15 cellular contexts compared by ENCODE assay signal in the genomic region with DNA sequence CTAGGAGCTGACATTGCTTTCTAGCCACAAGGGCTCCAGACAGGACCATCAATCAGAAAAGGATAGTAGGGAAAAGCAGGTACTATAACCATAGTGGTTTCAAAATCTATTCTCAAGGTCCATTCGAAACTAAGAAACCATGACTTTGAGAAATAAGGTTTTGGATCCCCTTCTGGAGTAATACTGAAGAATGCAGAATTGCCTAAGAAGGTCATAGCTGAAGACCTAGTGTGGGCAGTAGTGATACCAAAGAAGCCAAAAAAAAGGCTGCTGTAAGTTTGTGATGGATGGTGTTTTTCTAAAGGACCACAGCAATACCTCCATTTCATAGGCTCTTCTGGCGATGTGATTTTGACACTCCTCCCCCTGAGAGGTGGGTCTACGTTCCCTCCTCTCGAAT.
DNase-seq lines count a peak whose midpoint lies in the region; ATAC-seq and TF ChIP-seq lines count a peak whose summit lies in the region.
"Had no signal": no experiment of that assay in that cellular context is flagged by ENCODE, and none has a peak within 500 bp of the region (broad histone marks: within the 10 kb centered on the region; RNA-seq: fewer than 3 reads in every experiment).

No MANE protein-coding gene starts in this region.

- no peak overlapping the region for H3K4me3 Mint-ChIP-seq in activated CD8-positive, alpha-beta T cell treated with anti-CD3 and anti-CD28 coated beads for 36 hours
- H3K4me3 Mint-ChIP-seq in activated CD8-positive, alpha-beta T cell treated with anti-CD3 and anti-CD28 coated beads, Interleukin-2, amount 10 ng/mL, durations not matched to agents 7 days and 5 days = no peak overlapping the region
- H3K4me3 Mint-ChIP-seq in GM23338 = no peak overlapping the region
- no peak overlapping the region for H3K4me3 Mint-ChIP-seq in T-helper 17 cell
- H3K4me3 Mint-ChIP-seq in nephron = no peak overlapping the region

- no peaks in the 10 kb centered on the region for H3K9me3 Mint-ChIP-seq in activated CD8-positive, alpha-beta T cell treated with anti-CD3 and anti-CD28 coated beads for 36 hours
- no peaks in the 10 kb centered on the region for H3K9me3 Mint-ChIP-seq in activated CD8-positive, alpha-beta T cell treated with anti-CD3 and anti-CD28 coated beads, Interleukin-2, amount 10 ng/mL, durations not matched to agents 7 days and 5 days (ENCODE audit: insufficient read depth)
- H3K9me3 Mint-ChIP-seq in GM23338 (no peaks in the 10 kb centered on the region), nephron (no peaks in the 10 kb centered on the region)

- intact Hi-C loops in activated CD8-positive, alpha-beta T cell treated with anti-CD3 and anti-CD28 coated beads for 36 hours (cut with micrococcal nuclease) = no loop called here
- intact Hi-C loops in left ventricle myocardium inferior (cut with micrococcal nuclease) = no loop called here

- no peaks in the 10 kb centered on the region for H4K20me1 ChIP-seq in GM23338 (replicated peaks; ENCODE audit: insufficient read depth)

- POLR2A ChIA-PET in activated CD8-positive, alpha-beta T cell treated with anti-CD3 and anti-CD28 coated beads for 36 hours (lab: Charles Lee) = no interaction called here
- POLR2A ChIA-PET in activated CD8-positive, alpha-beta T cell treated with anti-CD3 and anti-CD28 coated beads, Interleukin-2, amount 10 ng/mL, durations not matched to agents 7 days and 5 days (lab: Charles Lee) = no interaction called here

- H3K4me3 ChIP-seq in GM23338 = 0 out of 2 replicates have a peak overlapping the region, but pooled peaks have one; percentile 12
- no peak overlapping the region for H3K4me3 ChIP-seq in left ventricle myocardium inferior
- H3K4me3 ChIP-seq: uterus had no signal

- H3K27ac Mint-ChIP-seq in activated CD8-positive, alpha-beta T cell treated with anti-CD3 and anti-CD28 coated beads for 36 hours = no peak overlapping the region
- H3K27ac Mint-ChIP-seq in activated CD8-positive, alpha-beta T cell treated with anti-CD3 and anti-CD28 coated beads, Interleukin-2, amount 10 ng/mL, durations not matched to agents 7 days and 5 days = no peak overlapping the region
- H3K27ac Mint-ChIP-seq in GM23338 = peak overlapping the region; percentile 59
- peak overlapping the region; percentile 8 for H3K27ac Mint-ChIP-seq in T-helper 17 cell
- H3K27ac Mint-ChIP-seq in nephron = peak overlapping the region; percentile 83 to 95 (median 84)

- H3K4me1 Mint-ChIP-seq in activated CD8-positive, alpha-beta T cell treated with anti-CD3 and anti-CD28 coated beads for 36 hours (ENCODE audit: low read depth) = peaks cover 66% of the 10 kb centered on the region
- peaks cover 25% of the 10 kb centered on the region for H3K4me1 Mint-ChIP-seq in activated CD8-positive, alpha-beta T cell treated with anti-CD3 and anti-CD28 coated beads, Interleukin-2, amount 10 ng/mL, durations not matched to agents 7 days and 5 days (ENCODE audit: low read depth)
- peaks cover 65% of the 10 kb centered on the region for H3K4me1 Mint-ChIP-seq in GM23338
- peaks cover 30% of the 10 kb centered on the region for H3K4me1 Mint-ChIP-seq in T-helper 17 cell
- H3K4me1 Mint-ChIP-seq in nephron = peaks cover 47% of the 10 kb centered on the region

- no peak for DNase-seq in activated CD8-positive, alpha-beta T cell treated with anti-CD3 and anti-CD28 coated beads for 36 hours
- no peak for DNase-seq in activated CD8-positive, alpha-beta T cell treated with anti-CD3 and anti-CD28 coated beads, Interleukin-2, amount 10 ng/mL, durations not matched to agents 7 days and 5 days
- DNase-seq in GM23338 (ENCODE audit: low spot score) (no peak), T-helper 17 cell (no peak), left ventricle myocardium inferior (no peak)
- DNase-seq: DMS79; erythroblast; NCI-H1417 treated with DMSO at 0.1 percent for 48 hours; NCI-H2171; stimulated activated CD4-positive, alpha-beta T cell treated with anti-CD3 and anti-CD28 coated beads, Interleukin-12 subunit alpha, Interleukin-12 subunit beta, amount 100 ng/mL, for 4 hours; stimulated activated naive CD4-positive, alpha-beta T cell; uterus had no signal

- peak overlapping the region; percentile 52; the same call in 1 of the 2 replicates for H3K4me2 ChIP-seq in GM23338

- TF ChIP-seq CTCF in activated CD8-positive, alpha-beta T cell treated with anti-CD3 and anti-CD28 coated beads for 36 hours (IDR thresholded peaks at IDR 0.05) = no peak
- no peak for TF ChIP-seq CTCF in GM23338 (conservative IDR thresholded peaks at IDR 0.05; ENCODE audit: low read depth in 2 of 2)
- no peak for TF ChIP-seq CTCF in nephron (IDR thresholded peaks at IDR 0.05; ENCODE audit: unreplicated experiment in 3 of 3)
- TF ChIP-seq CTCF in left ventricle myocardium inferior (IDR thresholded peaks at IDR 0.05; ENCODE audit: borderline replicate concordance) = no peak

- no peaks in the 10 kb centered on the region for H3K27me3 Mint-ChIP-seq in activated CD8-positive, alpha-beta T cell treated with anti-CD3 and anti-CD28 coated beads for 36 hours
- no peaks in the 10 kb centered on the region for H3K27me3 Mint-ChIP-seq in activated CD8-positive, alpha-beta T cell treated with anti-CD3 and anti-CD28 coated beads, Interleukin-2, amount 10 ng/mL, durations not matched to agents 7 days and 5 days (ENCODE audit: low read depth)
- H3K27me3 Mint-ChIP-seq in GM23338 (ENCODE audit: insufficient read depth, low read depth, poor library complexity) (peaks cover 9% of the 10 kb centered on the region), T-helper 17 cell (no peaks in the 10 kb centered on the region), nephron (ENCODE audit: low read depth) (no peaks in the 10 kb centered on the region)

- peaks cover 8% of the 10 kb centered on the region; the same call in 1 of the 2 replicates for H3F3A ChIP-seq in GM23338 (replicated peaks; ENCODE audit: low read depth)

- H3K36me3 ChIP-seq in GM23338 (ENCODE audit: insufficient read depth) (no peaks in the 10 kb centered on the region), left ventricle myocardium inferior (no peaks in the 10 kb centered on the region)
- H3K36me3 ChIP-seq: uterus had no signal

- H3K27me3 ChIP-seq in GM23338 (ENCODE audit: insufficient read depth) (no peaks in the 10 kb centered on the region), left ventricle myocardium inferior (ENCODE audit: low read depth) (no peaks in the 10 kb centered on the region)
- H3K27me3 ChIP-seq: uterus had no signal

- peak overlapping the region; percentile 95 for H3K27ac ChIP-seq in GM23338 (ENCODE audit: low read depth)
- H3K27ac ChIP-seq in left ventricle myocardium inferior (replicated peaks) = no peak overlapping the region
- H3K27ac ChIP-seq: uterus had no signal

- H3K4me1 ChIP-seq in GM23338 (ENCODE audit: insufficient read depth) (peaks cover 48% of the 10 kb centered on the region), left ventricle myocardium inferior (peaks cover 5% of the 10 kb centered on the region)
- H3K4me1 ChIP-seq: uterus had no signal

- 0 out of 2 replicates have a peak, but pooled peaks cover 4% of the 10 kb centered on the region for H3K9me2 ChIP-seq in GM23338 (ENCODE audit: insufficient read depth)

- ATAC-seq in activated CD8-positive, alpha-beta T cell treated with anti-CD3 and anti-CD28 coated beads for 36 hours = peak; percentile 18
- ATAC-seq in activated CD8-positive, alpha-beta T cell treated with anti-CD3 and anti-CD28 coated beads, Interleukin-2, amount 10 ng/mL, durations not matched to agents 7 days and 5 days = no peak
- ATAC-seq in GM23338 = no peak
- no peak for ATAC-seq in T-helper 17 cell
- ATAC-seq in HG03159 (IDR thresholded peaks at IDR 0.05; ENCODE audit: unreplicated experiment) = no peak
- no peak for ATAC-seq in HG02970 (IDR thresholded peaks at IDR 0.05; ENCODE audit: low FRiP score, unreplicated experiment)

- no peak overlapping the region for H2AFZ ChIP-seq in GM23338

- no peaks in the 10 kb centered on the region for H3K79me2 ChIP-seq in GM23338 (replicated peaks; ENCODE audit: insufficient read depth)

- CTCF ChIA-PET in activated CD8-positive, alpha-beta T cell treated with anti-CD3 and anti-CD28 coated beads for 36 hours (lab: Charles Lee) = no interaction called here
- CTCF ChIA-PET in activated CD8-positive, alpha-beta T cell treated with anti-CD3 and anti-CD28 coated beads, Interleukin-2, amount 10 ng/mL, durations not matched to agents 7 days and 5 days (lab: Charles Lee) = no interaction called here

- peaks cover 27% of the 10 kb centered on the region for H3K36me3 Mint-ChIP-seq in activated CD8-positive, alpha-beta T cell treated with anti-CD3 and anti-CD28 coated beads for 36 hours (ENCODE audit: low read depth)
- H3K36me3 Mint-ChIP-seq in activated CD8-positive, alpha-beta T cell treated with anti-CD3 and anti-CD28 coated beads, Interleukin-2, amount 10 ng/mL, durations not matched to agents 7 days and 5 days (ENCODE audit: low read depth) = peaks cover 24% of the 10 kb centered on the region
- H3K36me3 Mint-ChIP-seq in GM23338 (ENCODE audit: low read depth) = no peaks in the 10 kb centered on the region
- peaks cover 3% of the 10 kb centered on the region for H3K36me3 Mint-ChIP-seq in T-helper 17 cell (ENCODE audit: low read depth)
- H3K36me3 Mint-ChIP-seq in nephron (ENCODE audit: low read depth) = peaks cover 4% of the 10 kb centered on the region

- H3K9me3 ChIP-seq in T-helper 17 cell (ENCODE audit: control insufficient read depth, low read length, poor library complexity, severe bottlenecking) (no peaks in the 10 kb centered on the region), left ventricle myocardium inferior (replicated peaks) (no peaks in the 10 kb centered on the region)
- H3K9me3 ChIP-seq: uterus had no signal

TF ChIP-seq in GM23338, 12 proteins besides CTCF, POLR2A, EP300 and RAD21 (continues in another document):
- TF ChIP-seq, protein P1, sequence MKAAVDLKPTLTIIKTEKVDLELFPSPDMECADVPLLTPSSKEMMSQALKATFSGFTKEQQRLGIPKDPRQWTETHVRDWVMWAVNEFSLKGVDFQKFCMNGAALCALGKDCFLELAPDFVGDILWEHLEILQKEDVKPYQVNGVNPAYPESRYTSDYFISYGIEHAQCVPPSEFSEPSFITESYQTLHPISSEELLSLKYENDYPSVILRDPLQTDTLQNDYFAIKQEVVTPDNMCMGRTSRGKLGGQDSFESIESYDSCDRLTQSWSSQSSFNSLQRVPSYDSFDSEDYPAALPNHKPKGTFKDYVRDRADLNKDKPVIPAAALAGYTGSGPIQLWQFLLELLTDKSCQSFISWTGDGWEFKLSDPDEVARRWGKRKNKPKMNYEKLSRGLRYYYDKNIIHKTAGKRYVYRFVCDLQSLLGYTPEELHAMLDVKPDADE (IDR thresholded peaks at IDR 0.05) = no peak

Comparison
In these comparisons a context has a peak if more than half of its experiments do, and no peak if none do; other contexts are left out.
1. H3K27ac Mint-ChIP-seq: peak in GM23338 (single experiment), T-helper 17 cell (single experiment) and nephron (3 of 3); none in activated CD8-positive, alpha-beta T cell treated with anti-CD3 and anti-CD28 coated beads for 36 hours (single experiment) and activated CD8-positive, alpha-beta T cell treated with anti-CD3 and anti-CD28 coated beads, Interleukin-2, amount 10 ng/mL, durations not matched to agents 7 days and 5 days (single experiment).